1 cellular context compared by ENCODE assay signal in the genomic region with DNA sequence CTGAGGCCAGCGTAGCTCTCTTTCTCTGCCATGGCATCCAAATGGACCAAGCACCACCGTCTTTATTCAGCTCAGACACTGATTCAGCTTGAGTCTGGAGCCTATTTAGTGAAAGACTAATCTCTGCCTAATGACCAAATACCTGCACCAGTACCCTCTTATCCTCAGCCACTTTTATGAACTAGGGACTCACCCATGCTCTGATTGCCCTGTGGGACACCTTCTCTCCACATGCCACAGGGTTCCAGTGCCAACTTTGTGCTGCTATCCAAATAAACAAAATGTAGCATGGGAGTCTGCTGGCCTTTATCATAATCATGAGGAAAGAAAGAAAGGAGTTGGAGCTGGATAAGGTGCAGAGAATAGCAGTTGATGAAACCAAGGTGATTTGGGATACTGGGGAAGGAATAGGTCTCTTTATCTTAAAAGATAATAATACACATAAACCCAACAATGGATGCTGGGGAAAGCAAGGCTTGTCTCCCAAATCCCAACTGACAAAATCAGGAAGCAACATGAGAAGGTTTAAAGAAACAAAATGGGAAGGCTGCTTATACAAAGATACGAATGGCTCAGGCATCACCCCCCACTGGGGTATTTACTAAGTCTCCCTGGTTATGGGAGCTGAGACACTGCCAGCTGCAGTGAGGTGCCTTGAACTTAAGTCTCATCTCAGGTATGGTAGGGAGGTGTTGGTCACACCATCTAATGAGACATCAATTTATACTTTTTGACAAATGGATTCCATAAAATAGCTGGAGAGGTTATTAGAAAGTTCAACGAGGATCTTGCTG.
TF ChIP-seq lines count a peak whose summit lies in the region.

No MANE protein-coding gene starts in this region.

TF ChIP-seq in GM23338, 12 proteins besides CTCF, POLR2A, EP300 and RAD21 (continued from another document):
- TF ChIP-seq, protein P1, sequence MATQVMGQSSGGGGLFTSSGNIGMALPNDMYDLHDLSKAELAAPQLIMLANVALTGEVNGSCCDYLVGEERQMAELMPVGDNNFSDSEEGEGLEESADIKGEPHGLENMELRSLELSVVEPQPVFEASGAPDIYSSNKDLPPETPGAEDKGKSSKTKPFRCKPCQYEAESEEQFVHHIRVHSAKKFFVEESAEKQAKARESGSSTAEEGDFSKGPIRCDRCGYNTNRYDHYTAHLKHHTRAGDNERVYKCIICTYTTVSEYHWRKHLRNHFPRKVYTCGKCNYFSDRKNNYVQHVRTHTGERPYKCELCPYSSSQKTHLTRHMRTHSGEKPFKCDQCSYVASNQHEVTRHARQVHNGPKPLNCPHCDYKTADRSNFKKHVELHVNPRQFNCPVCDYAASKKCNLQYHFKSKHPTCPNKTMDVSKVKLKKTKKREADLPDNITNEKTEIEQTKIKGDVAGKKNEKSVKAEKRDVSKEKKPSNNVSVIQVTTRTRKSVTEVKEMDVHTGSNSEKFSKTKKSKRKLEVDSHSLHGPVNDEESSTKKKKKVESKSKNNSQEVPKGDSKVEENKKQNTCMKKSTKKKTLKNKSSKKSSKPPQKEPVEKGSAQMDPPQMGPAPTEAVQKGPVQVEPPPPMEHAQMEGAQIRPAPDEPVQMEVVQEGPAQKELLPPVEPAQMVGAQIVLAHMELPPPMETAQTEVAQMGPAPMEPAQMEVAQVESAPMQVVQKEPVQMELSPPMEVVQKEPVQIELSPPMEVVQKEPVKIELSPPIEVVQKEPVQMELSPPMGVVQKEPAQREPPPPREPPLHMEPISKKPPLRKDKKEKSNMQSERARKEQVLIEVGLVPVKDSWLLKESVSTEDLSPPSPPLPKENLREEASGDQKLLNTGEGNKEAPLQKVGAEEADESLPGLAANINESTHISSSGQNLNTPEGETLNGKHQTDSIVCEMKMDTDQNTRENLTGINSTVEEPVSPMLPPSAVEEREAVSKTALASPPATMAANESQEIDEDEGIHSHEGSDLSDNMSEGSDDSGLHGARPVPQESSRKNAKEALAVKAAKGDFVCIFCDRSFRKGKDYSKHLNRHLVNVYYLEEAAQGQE (IDR thresholded peaks at IDR 0.05; ENCODE audit: unreplicated experiment) = no peak
- TF ChIP-seq ZNF331 (CRISPR knock-in tag; IDR thresholded peaks at IDR 0.05; ENCODE audit: low read depth) (no peak), POLR2AphosphoS5 (IDR thresholded peaks at IDR 0.05; ENCODE audit: low read depth) (no peak), EZH2phosphoT487 (IDR thresholded peaks at IDR 0.05; ENCODE audit: unreplicated experiment) (no peak), JUNB (IDR thresholded peaks at IDR 0.05; ENCODE audit: unreplicated experiment) (no peak), ZNF114 (CRISPR knock-in tag; IDR thresholded peaks at IDR 0.05) (no peak), NANOG (IDR thresholded peaks at IDR 0.05; ENCODE audit: borderline replicate concordance) (no peak), CREB1 (CRISPR knock-in tag; IDR thresholded peaks at IDR 0.05; ENCODE audit: low read depth) (no peak)
- TF ChIP-seq, protein P2, sequence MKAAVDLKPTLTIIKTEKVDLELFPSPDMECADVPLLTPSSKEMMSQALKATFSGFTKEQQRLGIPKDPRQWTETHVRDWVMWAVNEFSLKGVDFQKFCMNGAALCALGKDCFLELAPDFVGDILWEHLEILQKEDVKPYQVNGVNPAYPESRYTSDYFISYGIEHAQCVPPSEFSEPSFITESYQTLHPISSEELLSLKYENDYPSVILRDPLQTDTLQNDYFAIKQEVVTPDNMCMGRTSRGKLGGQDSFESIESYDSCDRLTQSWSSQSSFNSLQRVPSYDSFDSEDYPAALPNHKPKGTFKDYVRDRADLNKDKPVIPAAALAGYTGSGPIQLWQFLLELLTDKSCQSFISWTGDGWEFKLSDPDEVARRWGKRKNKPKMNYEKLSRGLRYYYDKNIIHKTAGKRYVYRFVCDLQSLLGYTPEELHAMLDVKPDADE (IDR thresholded peaks at IDR 0.05) = no peak
- TF ChIP-seq, protein P3, sequence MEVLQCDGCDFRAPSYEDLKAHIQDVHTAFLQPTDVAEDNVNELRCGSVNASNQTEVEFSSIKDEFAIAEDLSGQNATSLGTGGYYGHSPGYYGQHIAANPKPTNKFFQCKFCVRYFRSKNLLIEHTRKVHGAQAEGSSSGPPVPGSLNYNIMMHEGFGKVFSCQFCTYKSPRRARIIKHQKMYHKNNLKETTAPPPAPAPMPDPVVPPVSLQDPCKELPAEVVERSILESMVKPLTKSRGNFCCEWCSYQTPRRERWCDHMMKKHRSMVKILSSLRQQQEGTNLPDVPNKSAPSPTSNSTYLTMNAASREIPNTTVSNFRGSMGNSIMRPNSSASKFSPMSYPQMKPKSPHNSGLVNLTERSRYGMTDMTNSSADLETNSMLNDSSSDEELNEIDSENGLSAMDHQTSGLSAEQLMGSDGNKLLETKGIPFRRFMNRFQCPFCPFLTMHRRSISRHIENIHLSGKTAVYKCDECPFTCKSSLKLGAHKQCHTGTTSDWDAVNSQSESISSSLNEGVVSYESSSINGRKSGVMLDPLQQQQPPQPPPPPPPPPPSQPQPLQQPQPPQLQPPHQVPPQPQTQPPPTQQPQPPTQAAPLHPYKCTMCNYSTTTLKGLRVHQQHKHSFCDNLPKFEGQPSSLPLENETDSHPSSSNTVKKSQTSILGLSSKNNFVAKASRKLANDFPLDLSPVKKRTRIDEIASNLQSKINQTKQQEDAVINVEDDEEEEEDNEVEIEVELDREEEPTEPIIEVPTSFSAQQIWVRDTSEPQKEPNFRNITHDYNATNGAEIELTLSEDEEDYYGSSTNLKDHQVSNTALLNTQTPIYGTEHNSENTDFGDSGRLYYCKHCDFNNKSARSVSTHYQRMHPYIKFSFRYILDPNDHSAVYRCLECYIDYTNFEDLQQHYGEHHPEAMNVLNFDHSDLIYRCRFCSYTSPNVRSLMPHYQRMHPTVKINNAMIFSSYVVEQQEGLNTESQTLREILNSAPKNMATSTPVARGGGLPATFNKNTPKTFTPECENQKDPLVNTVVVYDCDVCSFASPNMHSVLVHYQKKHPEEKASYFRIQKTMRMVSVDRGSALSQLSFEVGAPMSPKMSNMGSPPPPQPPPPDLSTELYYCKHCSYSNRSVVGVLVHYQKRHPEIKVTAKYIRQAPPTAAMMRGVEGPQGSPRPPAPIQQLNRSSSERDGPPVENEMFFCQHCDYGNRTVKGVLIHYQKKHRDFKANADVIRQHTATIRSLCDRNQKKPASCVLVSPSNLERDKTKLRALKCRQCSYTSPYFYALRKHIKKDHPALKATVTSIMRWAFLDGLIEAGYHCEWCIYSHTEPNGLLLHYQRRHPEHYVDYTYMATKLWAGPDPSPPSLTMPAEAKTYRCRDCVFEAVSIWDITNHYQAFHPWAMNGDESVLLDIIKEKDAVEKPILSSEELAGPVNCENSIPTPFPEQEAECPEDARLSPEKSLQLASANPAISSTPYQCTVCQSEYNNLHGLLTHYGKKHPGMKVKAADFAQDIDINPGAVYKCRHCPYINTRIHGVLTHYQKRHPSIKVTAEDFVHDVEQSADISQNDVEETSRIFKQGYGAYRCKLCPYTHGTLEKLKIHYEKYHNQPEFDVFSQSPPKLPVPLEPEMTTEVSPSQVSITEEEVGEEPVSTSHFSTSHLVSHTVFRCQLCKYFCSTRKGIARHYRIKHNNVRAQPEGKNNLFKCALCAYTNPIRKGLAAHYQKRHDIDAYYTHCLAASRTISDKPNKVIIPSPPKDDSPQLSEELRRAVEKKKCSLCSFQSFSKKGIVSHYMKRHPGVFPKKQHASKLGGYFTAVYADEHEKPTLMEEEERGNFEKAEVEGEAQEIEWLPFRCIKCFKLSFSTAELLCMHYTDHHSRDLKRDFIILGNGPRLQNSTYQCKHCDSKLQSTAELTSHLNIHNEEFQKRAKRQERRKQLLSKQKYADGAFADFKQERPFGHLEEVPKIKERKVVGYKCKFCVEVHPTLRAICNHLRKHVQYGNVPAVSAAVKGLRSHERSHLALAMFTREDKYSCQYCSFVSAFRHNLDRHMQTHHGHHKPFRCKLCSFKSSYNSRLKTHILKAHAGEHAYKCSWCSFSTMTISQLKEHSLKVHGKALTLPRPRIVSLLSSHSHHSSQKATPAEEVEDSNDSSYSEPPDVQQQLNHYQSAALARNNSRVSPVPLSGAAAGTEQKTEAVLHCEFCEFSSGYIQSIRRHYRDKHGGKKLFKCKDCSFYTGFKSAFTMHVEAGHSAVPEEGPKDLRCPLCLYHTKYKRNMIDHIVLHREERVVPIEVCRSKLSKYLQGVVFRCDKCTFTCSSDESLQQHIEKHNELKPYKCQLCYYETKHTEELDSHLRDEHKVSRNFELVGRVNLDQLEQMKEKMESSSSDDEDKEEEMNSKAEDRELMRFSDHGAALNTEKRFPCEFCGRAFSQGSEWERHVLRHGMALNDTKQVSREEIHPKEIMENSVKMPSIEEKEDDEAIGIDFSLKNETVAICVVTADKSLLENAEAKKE (CRISPR knock-in tag; IDR thresholded peaks at IDR 0.05) = no peak
